22 cellular contexts compared by ENCODE assay signal in the genomic region with DNA sequence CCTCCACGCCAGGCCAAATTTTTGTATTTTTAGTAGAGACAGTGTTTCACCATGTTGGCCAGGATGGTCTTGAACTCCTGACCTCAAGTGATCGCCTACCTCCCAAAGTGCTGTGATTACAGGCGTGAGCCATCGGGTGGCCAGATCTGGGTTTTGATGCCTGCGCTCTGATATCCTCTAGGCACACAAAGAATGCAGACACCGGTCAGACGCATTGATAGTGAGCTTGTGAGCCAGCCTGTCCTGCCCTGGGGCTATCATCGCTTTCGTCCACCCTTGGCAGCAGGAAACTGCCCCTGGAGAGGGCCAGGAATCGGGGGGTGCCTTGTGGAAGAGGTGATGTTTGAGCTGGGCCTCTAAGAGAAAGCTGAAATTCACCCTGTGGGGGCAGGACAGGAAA. TPM values are rescaled to one million over a fixed set of nuclear protein-coding genes. Genes with fewer than 3 reads are reported as not detected.
DNase-seq lines count a peak whose midpoint lies in the region; ATAC-seq and TF ChIP-seq lines count a peak whose summit lies in the region.
"Had no signal": no experiment of that assay in that cellular context is flagged by ENCODE, and none has a peak within 500 bp of the region (broad histone marks: within the 10 kb centered on the region; RNA-seq: fewer than 3 reads in every experiment).

No MANE protein-coding gene starts in this region.

- DNase-seq in GM13977 (ENCODE audit: low spot score): peak; percentile 15
- peak; percentile 6 for DNase-seq in HuH-7.5 (ENCODE audit: low spot score)
- no peak for DNase-seq in endodermal cell
- DNase-seq in osteoblast (ENCODE audit: insufficient read length, low spot score, missing footprints): peak; percentile 83
- DNase-seq in NCI-H446 treated with DMSO at 0.1 percent for 48 hours (lab: John Stamatoyannopoulos, UW): no peak
- no peak for DNase-seq in NCI-H2029 (lab: John Stamatoyannopoulos, UW)
- DNase-seq: activated CD4-positive, alpha-beta T cell treated with anti-CD3 and anti-CD28 coated beads for 1 hour; activated CD8-positive, alpha-beta memory T cell treated with anti-CD3 and anti-CD28 coated beads, Interleukin-2, amount 10 ng/mL, durations not matched to agents 7 days and 5 days; caudate nucleus; CD8-positive, alpha-beta T cell; DMS79; GOT3; MG63; NCI-H1694; retina had no signal

- peak overlapping the region; percentile 89 for H3K27ac Mint-ChIP-seq in endodermal cell
- H3K27ac Mint-ChIP-seq: activated CD8-positive, alpha-beta memory T cell treated with anti-CD3 and anti-CD28 coated beads, Interleukin-2, amount 10 ng/mL, durations not matched to agents 7 days and 5 days; activated T-helper 17 cell treated with anti-CD3 and anti-CD28 coated beads, Interleukin-2, amount 50 U/mL, for 72 hours; CD8-positive, alpha-beta T cell had no signal

- ATAC-seq in GM21360 (IDR thresholded peaks at IDR 0.05; ENCODE audit: unreplicated experiment): no peak
- ATAC-seq: activated CD8-positive, alpha-beta memory T cell treated with anti-CD3 and anti-CD28 coated beads, Interleukin-2, amount 10 ng/mL, durations not matched to agents 7 days and 5 days; activated T-helper 17 cell treated with anti-CD3 and anti-CD28 coated beads, Interleukin-2, amount 50 U/mL, for 72 hours; CD8-positive, alpha-beta T cell; esophagus mucosa; gastroesophageal sphincter; HepG2; Panc1 had no signal

- H3K4me1 Mint-ChIP-seq in endodermal cell: peaks cover 29% of the 10 kb centered on the region
- H3K4me1 Mint-ChIP-seq: activated T-helper 17 cell treated with anti-CD3 and anti-CD28 coated beads, Interleukin-2, amount 50 U/mL, for 72 hours had no signal

- H3K36me3 ChIP-seq in endodermal cell (ENCODE audit: control insufficient read depth, insufficient read depth, low read length) (peaks cover 52% of the 10 kb centered on the region), osteoblast (ENCODE audit: insufficient read depth, low read length) (peaks cover 27% of the 10 kb centered on the region)
- H3K36me3 ChIP-seq: MG63 had no signal

- H3K9me3 Mint-ChIP-seq in endodermal cell: no peaks in the 10 kb centered on the region
- H3K9me3 Mint-ChIP-seq: activated T-helper 17 cell treated with anti-CD3 and anti-CD28 coated beads, Interleukin-2, amount 50 U/mL, for 72 hours; CD8-positive, alpha-beta T cell had no signal

- H3K9me3 ChIP-seq in endodermal cell (ENCODE audit: control insufficient read depth, low read length): no peaks in the 10 kb centered on the region
- H3K9me3 ChIP-seq in osteoblast (ENCODE audit: low read depth, low read length): no peaks in the 10 kb centered on the region
- H3K9me3 ChIP-seq: gastroesophageal sphincter, MG63, tibial nerve had no signal

- H3K27ac ChIP-seq in endodermal cell (ENCODE audit: low read depth, low read length): no peak overlapping the region
- H3K27ac ChIP-seq in osteoblast (ENCODE audit: low read depth, low read length): no peak overlapping the region

- no peaks in the 10 kb centered on the region for H3K27me3 Mint-ChIP-seq in endodermal cell (ENCODE audit: insufficient read depth)

- in situ Hi-C loops in GM13977 (cut with MboI; ENCODE audit: low pct_unique_long_range_greater_than_20kb, low sequenced_read_pairs, unreplicated experiment): no loop called here

- no peak overlapping the region for H3K4me3 Mint-ChIP-seq in endodermal cell
- H3K4me3 Mint-ChIP-seq: activated CD8-positive, alpha-beta memory T cell treated with anti-CD3 and anti-CD28 coated beads, Interleukin-2, amount 10 ng/mL, durations not matched to agents 7 days and 5 days; activated T-helper 17 cell treated with anti-CD3 and anti-CD28 coated beads, Interleukin-2, amount 50 U/mL, for 72 hours; CD8-positive, alpha-beta T cell had no signal

- peaks cover 28% of the 10 kb centered on the region for H3K36me3 Mint-ChIP-seq in endodermal cell (ENCODE audit: low read depth)
- H3K36me3 Mint-ChIP-seq: activated CD8-positive, alpha-beta memory T cell treated with anti-CD3 and anti-CD28 coated beads, Interleukin-2, amount 10 ng/mL, durations not matched to agents 7 days and 5 days; CD8-positive, alpha-beta T cell had no signal

- H3K9ac ChIP-seq in endodermal cell (ENCODE audit: extremely low read depth, low read length, poor library complexity, severe bottlenecking): no peak overlapping the region

- H2AFZ ChIP-seq in osteoblast (ENCODE audit: low read length): no peak overlapping the region

- H3K4me3 ChIP-seq in endodermal cell (ENCODE audit: low read length) (no peak overlapping the region), osteoblast (ENCODE audit: insufficient read depth, low read length) (no peak overlapping the region)
- H3K4me3 ChIP-seq: gastroesophageal sphincter, MG63, tibial nerve had no signal

- H3K27me3 ChIP-seq in endodermal cell (ENCODE audit: control insufficient read depth, insufficient read depth, low read length, poor library complexity, severe bottlenecking): no peaks in the 10 kb centered on the region
- H3K27me3 ChIP-seq in osteoblast (ENCODE audit: insufficient read depth, low read length): no peaks in the 10 kb centered on the region
- H3K27me3 ChIP-seq: MG63 had no signal

- H3K4me1 ChIP-seq in endodermal cell (ENCODE audit: control insufficient read depth, insufficient read depth, low read length) (peaks cover 12% of the 10 kb centered on the region), osteoblast (ENCODE audit: insufficient read depth, low read length) (peaks cover 46% of the 10 kb centered on the region)

- WGBS in endodermal cell (ENCODE audit: insufficient coverage in 1 of 2, insufficient read length in 1 of 2), 2 experiments: 83 to 87% methylated on average over 6 to 10 of the region's 10 CpGs

- TF ChIP-seq CTCF in GM13977 (IDR thresholded peaks at IDR 0.05; ENCODE audit: extremely low read depth, insufficient read depth, missing control alignments): no peak
- TF ChIP-seq CTCF in endodermal cell (conservative IDR thresholded peaks at IDR 0.05): peak; percentile 46
- TF ChIP-seq CTCF in osteoblast (IDR thresholded peaks at IDR 0.05; ENCODE audit: extremely low read depth, low read depth, low read length): no peak

- H3K4me2 ChIP-seq in osteoblast (ENCODE audit: insufficient read depth, low read length): no peak overlapping the region

- peaks cover 26% of the 10 kb centered on the region for H4K20me1 ChIP-seq in osteoblast (ENCODE audit: insufficient read depth, low read length)

- H3K79me2 ChIP-seq in osteoblast (ENCODE audit: insufficient read depth, low read length): peaks cover 52% of the 10 kb centered on the region

RNA-seq across cellular contexts. Expression of gene FBLIM1, which starts 4.0 kb away (rescaled TPM):
- total RNA-seq in endodermal cell: 10 to 100 TPM; 58.4 to 60.6 TPM
- polyA plus RNA-seq in endodermal cell (2013, experiment 1 of 2): 26.4 TPM
- 23.9 TPM for polyA plus RNA-seq in endodermal cell (2013, experiment 2 of 2)
- total RNA-seq in osteoblast: 108 and 121 TPM in 2 replicates
- total RNA-seq: activated CD8-positive, alpha-beta memory T cell treated with anti-CD3 and anti-CD28 coated beads, Interleukin-2, amount 10 ng/mL, durations not matched to agents 7 days and 5 days; activated T-helper 17 cell treated with anti-CD3 and anti-CD28 coated beads, Interleukin-2, amount 50 U/mL, for 72 hours had no signal

RNA-seq across cellular contexts. Expression of gene TMEM82, which starts 20.2 kb away (rescaled TPM):
- total RNA-seq in endodermal cell (1 to 10 TPM in 1 of 2 donors, under 1 TPM in 1; 0.46 to 3.2 TPM), osteoblast (not detected in 2 replicates)
- polyA plus RNA-seq in endodermal cell (2013, experiment 1 of 2): 0.36 TPM
- not detected for polyA plus RNA-seq in endodermal cell (2013, experiment 2 of 2)
- total RNA-seq: activated CD8-positive, alpha-beta memory T cell treated with anti-CD3 and anti-CD28 coated beads, Interleukin-2, amount 10 ng/mL, durations not matched to agents 7 days and 5 days; activated T-helper 17 cell treated with anti-CD3 and anti-CD28 coated beads, Interleukin-2, amount 50 U/mL, for 72 hours; CD8-positive, alpha-beta T cell; esophagus mucosa; gastroesophageal sphincter; tibial nerve had no signal

RNA-seq across cellular contexts. Expression of gene SLC25A34, which starts 26.5 kb away (rescaled TPM):
- 1 to 10 TPM; 1.8 to 3.5 TPM for total RNA-seq in endodermal cell
- polyA plus RNA-seq in endodermal cell (2013, experiment 1 of 2): 1.4 TPM
- polyA plus RNA-seq in endodermal cell (2013, experiment 2 of 2): 0.95 TPM
- 1.4 and 1.5 TPM in 2 replicates for total RNA-seq in osteoblast

RNA-seq across cellular contexts. Expression of gene UQCRHL, which starts 44.9 kb away (rescaled TPM):
- total RNA-seq in endodermal cell (1 to 10 TPM; 1.6 to 3.7 TPM), osteoblast (1.1 and 1.5 TPM in 2 replicates)
- polyA plus RNA-seq in endodermal cell (2013, experiment 1 of 2): 5.2 TPM
- 5.2 TPM for polyA plus RNA-seq in endodermal cell (2013, experiment 2 of 2)

Comparison
In these comparisons a context has a peak if more than half of its experiments do, and no peak if none do; other contexts are left out.
1. DNase-seq: peak in GM13977 (single experiment), HuH-7.5 (single experiment) and osteoblast (single experiment); none in endodermal cell (single experiment), NCI-H446 treated with DMSO at 0.1 percent for 48 hours (single experiment) and NCI-H2029 (single experiment).